Comparison of ENCODE assay signal across 1 cellular context in the genomic region with DNA sequence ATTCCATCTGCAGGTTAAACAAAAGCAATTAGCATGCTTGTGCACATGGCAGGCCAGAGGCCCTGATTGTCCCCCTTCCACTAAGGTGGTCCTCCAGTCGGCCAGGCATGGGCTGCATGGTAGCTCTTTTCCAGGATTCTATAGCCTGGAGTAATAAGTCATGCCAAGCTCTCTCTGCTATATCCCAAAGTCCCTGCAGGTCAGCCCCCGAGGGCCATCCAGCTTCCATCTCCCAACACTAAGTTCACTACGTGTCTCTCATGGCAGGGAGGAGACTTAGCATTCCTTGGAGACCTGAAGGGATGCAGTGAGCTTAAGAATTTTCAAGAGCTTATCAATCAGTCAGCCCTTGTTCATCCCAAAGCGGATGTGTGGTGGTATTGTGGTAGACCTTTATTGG.
TF ChIP-seq lines count a peak whose summit lies in the region.

No MANE protein-coding gene starts in this region.

TF ChIP-seq in GM12878, 131 proteins besides CTCF, POLR2A, EP300 and RAD21:
- TF ChIP-seq, protein P1, sequence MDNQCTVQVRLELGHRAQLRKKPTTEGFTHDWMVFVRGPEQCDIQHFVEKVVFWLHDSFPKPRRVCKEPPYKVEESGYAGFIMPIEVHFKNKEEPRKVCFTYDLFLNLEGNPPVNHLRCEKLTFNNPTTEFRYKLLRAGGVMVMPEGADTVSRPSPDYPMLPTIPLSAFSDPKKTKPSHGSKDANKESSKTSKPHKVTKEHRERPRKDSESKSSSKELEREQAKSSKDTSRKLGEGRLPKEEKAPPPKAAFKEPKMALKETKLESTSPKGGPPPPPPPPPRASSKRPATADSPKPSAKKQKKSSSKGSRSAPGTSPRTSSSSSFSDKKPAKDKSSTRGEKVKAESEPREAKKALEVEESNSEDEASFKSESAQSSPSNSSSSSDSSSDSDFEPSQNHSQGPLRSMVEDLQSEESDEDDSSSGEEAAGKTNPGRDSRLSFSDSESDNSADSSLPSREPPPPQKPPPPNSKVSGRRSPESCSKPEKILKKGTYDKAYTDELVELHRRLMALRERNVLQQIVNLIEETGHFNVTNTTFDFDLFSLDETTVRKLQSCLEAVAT (IDR thresholded peaks at IDR 0.05): peak; percentile 61; the same call in 1 of the 2 replicates
